Comparison of ENCODE assay signal across 24 cellular contexts in the genomic region with DNA sequence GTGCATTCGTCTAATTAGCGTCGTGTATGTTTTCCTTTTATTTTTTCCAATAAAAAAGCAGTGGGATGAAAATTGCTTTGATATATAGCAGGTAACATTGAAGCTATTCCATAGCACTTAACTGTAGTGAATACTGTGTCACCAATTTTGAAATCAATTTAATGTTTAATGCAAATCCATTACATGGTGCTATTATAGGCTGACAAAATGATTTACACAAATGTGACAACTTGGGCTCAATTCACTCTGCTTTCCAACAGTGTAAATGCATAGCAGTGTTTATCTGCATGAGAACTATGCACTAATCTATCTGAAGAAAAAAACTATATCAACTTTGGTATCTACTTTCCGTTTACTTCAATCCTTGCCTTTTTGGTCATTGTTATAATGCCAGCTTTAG.
"Had no signal": no experiment of that assay in that cellular context is flagged by ENCODE, and none has a peak within 500 bp of the region (broad histone marks: within the 10 kb centered on the region; RNA-seq: fewer than 3 reads in every experiment).

No MANE protein-coding gene starts in this region.

- H3K4me1 Mint-ChIP-seq: naive B cell had no signal

- H3K36me3 Mint-ChIP-seq: naive B cell had no signal

- H3K4me1 ChIP-seq: colonic mucosa, esophagus squamous epithelium, gastrocnemius medialis, left lung had no signal

- H3K36me3 ChIP-seq: colonic mucosa had no signal

- H3K27me3 ChIP-seq: colonic mucosa, esophagus squamous epithelium, gastrocnemius medialis, heart right ventricle, left lung had no signal

- H3K4me3 ChIP-seq: colonic mucosa, esophagus squamous epithelium, gastrocnemius medialis, heart right ventricle, left lung, lung, mucosa of descending colon had no signal

- H3K9me3 Mint-ChIP-seq: dendritic cell treated with granulocyte-macrophage colony-stimulating factor and Interleukin-4, amounts not matched to agents 40 ng/mL and 50 ng/mL, for 4 days; effector memory CD8-positive, alpha-beta T cell; endodermal cell; naive B cell had no signal

- H3K4me3 Mint-ChIP-seq: dendritic cell treated with granulocyte-macrophage colony-stimulating factor and Interleukin-4, amounts not matched to agents 40 ng/mL and 50 ng/mL, for 4 days; effector memory CD8-positive, alpha-beta T cell; endodermal cell; naive B cell had no signal

- DNase-seq: colonic mucosa; cortex of kidney; effector CD8-positive, alpha-beta T cell; effector memory CD8-positive, alpha-beta T cell; erythroblast; esophagus squamous epithelium; foreskin fibroblast; foreskin melanocyte; gastrocnemius medialis; glutamatergic neuron; head of caudate nucleus; heart right ventricle; hippocampal formation; left cardiac atrium; left lung; left ventricle myocardium superior; mesendoderm; mucosa of descending colon; naive B cell had no signal

- H3K27me3 Mint-ChIP-seq: dendritic cell treated with granulocyte-macrophage colony-stimulating factor and Interleukin-4, amounts not matched to agents 40 ng/mL and 50 ng/mL, for 4 days; effector memory CD8-positive, alpha-beta T cell; naive B cell had no signal

- H3K27ac Mint-ChIP-seq: dendritic cell treated with granulocyte-macrophage colony-stimulating factor and Interleukin-4, amounts not matched to agents 40 ng/mL and 50 ng/mL, for 4 days; endodermal cell; naive B cell had no signal

- ATAC-seq: effector memory CD8-positive, alpha-beta T cell; esophagus mucosa; gastrocnemius medialis; heart right ventricle; left cardiac atrium; left lung; left ventricle myocardium superior; mucosa of descending colon had no signal

- H3K27ac ChIP-seq: colonic mucosa, epithelial cell of prostate, esophagus squamous epithelium, gastrocnemius medialis, heart right ventricle, left lung had no signal
